8 cellular contexts compared by ENCODE assay signal in genomic region chr17:21213491-21214014, GRCh38. TPM values are rescaled to one million over a fixed set of nuclear protein-coding genes. Genes with fewer than 3 reads are reported as not detected.
DNase-seq lines count a peak whose midpoint lies in the region; ATAC-seq and TF ChIP-seq lines count a peak whose summit lies in the region.

No MANE protein-coding gene starts in this region.

- no peaks in the 10 kb centered on the region for H3K27me3 Mint-ChIP-seq in activated naive CD4-positive, alpha-beta T cell treated with anti-CD3 and anti-CD28 coated beads, Interleukin-2, amount 50 U/mL, for 24 hours

- TF ChIP-seq CTCF in KMS-11 (conservative IDR thresholded peaks at IDR 0.05; ENCODE audit: low read depth, low read length): no peak

- ATAC-seq in GM18502 (IDR thresholded peaks at IDR 0.05; ENCODE audit: poor library complexity, unreplicated experiment) (peak; percentile 13), GM21825 (IDR thresholded peaks at IDR 0.05; ENCODE audit: unreplicated experiment) (peak; percentile 12), left ventricle myocardium superior (peak; percentile 9), sciatic nerve (peak; percentile 25)

- no peaks in the 10 kb centered on the region for H3K36me3 ChIP-seq in KMS-11 (ENCODE audit: insufficient read depth)

- H3K27ac Mint-ChIP-seq in activated naive CD4-positive, alpha-beta T cell treated with anti-CD3 and anti-CD28 coated beads, Interleukin-2, amount 50 U/mL, for 24 hours: peak overlapping the region; percentile 89

- peaks cover 62% of the 10 kb centered on the region for H3K4me1 Mint-ChIP-seq in activated naive CD4-positive, alpha-beta T cell treated with anti-CD3 and anti-CD28 coated beads, Interleukin-2, amount 50 U/mL, for 24 hours

- H3K4me2 ChIP-seq in KMS-11: peak overlapping the region; percentile 91

- no peaks in the 10 kb centered on the region for H3K27me3 ChIP-seq in KMS-11 (ENCODE audit: insufficient read depth, low read depth)

- H3K27ac ChIP-seq in KMS-11: peak overlapping the region; percentile 74

- H3K4me3 Mint-ChIP-seq in activated naive CD4-positive, alpha-beta T cell treated with anti-CD3 and anti-CD28 coated beads, Interleukin-2, amount 50 U/mL, for 24 hours: peak overlapping the region; percentile 93

- peak overlapping the region; percentile 26; the same call in 1 of the 2 replicates for H2AFZ ChIP-seq in KMS-11 (ENCODE audit: low read depth)

- DNase-seq in left ventricle myocardium superior (peak; percentile 64), sciatic nerve (ENCODE audit: low spot score) (no peak), Ammon's horn (ENCODE audit: low spot score) (no peak), NCI-H446 treated with DMSO at 0.1 percent for 48 hours (lab: John Stamatoyannopoulos, UW) (no peak)

- H3K4me3 ChIP-seq in KMS-11 (IDR thresholded peaks at IDR 0.05; ENCODE audit: insufficient read depth, low read depth, low read length): no peak overlapping the region

- H3K4me1 ChIP-seq in KMS-11 (ENCODE audit: low read depth, poor library complexity, severe bottlenecking): peaks cover 11% of the 10 kb centered on the region

- H3K9me3 Mint-ChIP-seq in activated naive CD4-positive, alpha-beta T cell treated with anti-CD3 and anti-CD28 coated beads, Interleukin-2, amount 50 U/mL, for 24 hours: no peaks in the 10 kb centered on the region

- peaks cover 65% of the 10 kb centered on the region for H3K79me2 ChIP-seq in KMS-11 (ENCODE audit: insufficient read depth, low read depth)

- no peaks in the 10 kb centered on the region for H3K36me3 Mint-ChIP-seq in activated naive CD4-positive, alpha-beta T cell treated with anti-CD3 and anti-CD28 coated beads, Interleukin-2, amount 50 U/mL, for 24 hours

- peak overlapping the region; percentile 95 for H3K9ac ChIP-seq in KMS-11

- no peaks in the 10 kb centered on the region for H4K20me1 ChIP-seq in KMS-11 (ENCODE audit: insufficient read depth)

- intact Hi-C loops in left ventricle myocardium superior (cut with micrococcal nuclease) (no loop called here), sciatic nerve (cut with DNase I) (loop anchor here (10.0 kb wide), 2 partner anchors 61 to 89 kb away; partner anchors contain the start of gene DHRS7B)

RNA-seq across cellular contexts. Expression of gene TMEM11, which starts 0.4 kb away (rescaled TPM):
- 31.5 TPM for total RNA-seq in left ventricle myocardium superior
- 16.6 TPM for total RNA-seq in sciatic nerve

RNA-seq across cellular contexts. Expression of gene NATD1, which starts 39.7 kb away (rescaled TPM):
- total RNA-seq in left ventricle myocardium superior: 22.1 TPM
- 9.3 TPM for total RNA-seq in sciatic nerve
